17 cellular contexts compared by ENCODE assay signal in the genomic region with DNA sequence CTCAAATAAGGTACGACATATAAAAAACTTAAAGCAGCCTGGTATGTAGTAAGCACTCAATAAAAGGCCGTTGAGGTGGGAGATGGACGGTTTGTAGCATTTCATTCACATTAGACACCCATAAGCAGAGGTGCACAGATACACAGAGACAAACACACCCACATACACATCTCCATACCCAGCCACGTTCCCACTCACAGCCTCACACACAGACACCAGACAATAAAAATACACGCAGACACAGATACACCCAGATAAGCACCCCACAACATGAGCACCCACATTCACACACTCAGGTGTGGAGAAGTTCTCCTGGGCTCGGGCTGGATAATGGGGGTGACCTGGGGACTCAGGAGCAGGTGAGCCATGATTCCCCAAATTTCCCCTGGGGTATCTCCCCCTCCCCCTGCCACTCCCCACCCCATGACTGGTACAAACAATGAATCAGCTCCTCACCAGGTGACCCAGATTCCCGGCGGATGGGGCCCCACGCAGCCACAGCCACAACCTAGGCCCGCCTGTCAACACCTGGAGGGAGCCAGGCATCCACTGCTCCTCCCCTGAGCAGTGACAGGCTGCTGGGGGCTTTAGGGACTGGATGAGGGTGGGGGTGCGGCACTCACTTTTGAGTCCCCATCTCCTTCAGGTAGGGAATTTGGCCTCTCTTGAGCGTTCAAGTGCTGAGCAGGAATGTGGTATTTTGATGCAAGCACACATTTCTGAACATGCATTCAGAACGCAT. TPM values are rescaled to one million over a fixed set of nuclear protein-coding genes. Genes with fewer than 3 reads are reported as not detected.
DNase-seq lines count a peak whose midpoint lies in the region; ATAC-seq and TF ChIP-seq lines count a peak whose summit lies in the region.
"Had no signal": no experiment of that assay in that cellular context is flagged by ENCODE, and none has a peak within 500 bp of the region (broad histone marks: within the 10 kb centered on the region; RNA-seq: fewer than 3 reads in every experiment).

No MANE protein-coding gene starts in this region.

- H3K4me3 ChIP-seq in PC-9 (peak overlapping the region; percentile 63; the same call in 1 of the 2 replicates), iPS-15b (ENCODE audit: low read depth, low read length) (peak overlapping the region; percentile 66), skeletal muscle satellite cell (ENCODE audit: low read length) (peak overlapping the region; percentile 72)

- H3K9me3 ChIP-seq in PC-9 (ENCODE audit: insufficient read depth, low read depth) (no peaks in the 10 kb centered on the region), iPS-15b (ENCODE audit: control insufficient read depth, insufficient read depth, low read length) (no peaks in the 10 kb centered on the region), skeletal muscle satellite cell (replicated peaks; ENCODE audit: low read length) (no peaks in the 10 kb centered on the region)
- H3K9me3 ChIP-seq: heart right ventricle, right atrium auricular region, vagina had no signal

- H2AFZ ChIP-seq in PC-9 = no peak overlapping the region

- POLR2A ChIA-PET in PC-9 (lab: Charles Lee; ENCODE audit: unreplicated experiment) = interaction anchor here (0.6 kb wide), 1 partner anchor 15 kb away, joined by 5 read pairs; no protein-coding TSS in a partner anchor

- DNase-seq in activated T-cell treated with anti-CD3 and anti-CD28 coated beads, Interleukin-2, amount 50 U/mL, for 4 hours = no peak
- no peak for DNase-seq in activated T-cell treated with anti-CD3 and anti-CD28 coated beads for 4 hours
- no peak for DNase-seq in PC-9
- DNase-seq in HK-2 (ENCODE audit: unreplicated experiment) = no peak
- DNase-seq in activated CD4-positive, alpha-beta T cell treated with anti-CD3 and anti-CD28 coated beads for 4 hours = no peak
- DNase-seq in T-helper 9 cell = no peak
- DNase-seq: Calu3; erythroblast; GDM1; heart right ventricle; stimulated activated CD4-positive, alpha-beta T cell treated with anti-CD3 and anti-CD28 coated beads, Interleukin-4, amount 100 ng/mL, for 24 hours had no signal

- H3K4me3 Mint-ChIP-seq in activated T-cell treated with anti-CD3 and anti-CD28 coated beads, Interleukin-2, amount 50 U/mL, for 4 hours = peak overlapping the region; percentile 65

- H3K9ac ChIP-seq in iPS-15b (ENCODE audit: low read depth, low read length) (no peak overlapping the region), skeletal muscle satellite cell (ENCODE audit: low read depth, low read length) (no peak overlapping the region)

- CTCF ChIA-PET in PC-9 (lab: Charles Lee) = interaction anchor here (0.7 kb wide), 1 partner anchor 37 kb away, joined by 5 read pairs; no protein-coding TSS in a partner anchor

- H4K20me1 ChIP-seq in PC-9 (ENCODE audit: insufficient read depth) = no peaks in the 10 kb centered on the region

- H3K79me2 ChIP-seq in PC-9 (ENCODE audit: low read depth) = peaks cover 6% of the 10 kb centered on the region; the same call in 1 of the 2 replicates

- TF ChIP-seq CTCF in PC-9 (conservative IDR thresholded peaks at IDR 0.05) = no peak

- no peaks in the 10 kb centered on the region for H3K36me3 ChIP-seq in PC-9 (ENCODE audit: low read depth)
- H3K36me3 ChIP-seq in iPS-15b (ENCODE audit: control insufficient read depth, insufficient read depth, low read length) = no peaks in the 10 kb centered on the region
- H3K36me3 ChIP-seq in skeletal muscle satellite cell (ENCODE audit: insufficient read depth, low read length) = no peaks in the 10 kb centered on the region
- H3K36me3 ChIP-seq: heart right ventricle, right atrium auricular region, vagina had no signal

- peaks cover 7% of the 10 kb centered on the region; the same call in 1 of the 2 replicates for H3K27me3 ChIP-seq in PC-9 (ENCODE audit: insufficient read depth, low read depth)
- H3K27me3 ChIP-seq in iPS-15b (ENCODE audit: control insufficient read depth, insufficient read depth, low read length) = peaks cover 97% of the 10 kb centered on the region
- H3K27me3 ChIP-seq in skeletal muscle satellite cell (ENCODE audit: control insufficient read depth, insufficient read depth, low read length) = peaks cover 32% of the 10 kb centered on the region
- H3K27me3 ChIP-seq: vagina had no signal

- peaks cover 25% of the 10 kb centered on the region for H3K4me1 Mint-ChIP-seq in activated T-cell treated with anti-CD3 and anti-CD28 coated beads, Interleukin-2, amount 50 U/mL, for 4 hours (ENCODE audit: low read depth)

- H3K4me1 ChIP-seq in PC-9 (replicated peaks; ENCODE audit: insufficient read depth) = peaks cover 32% of the 10 kb centered on the region
- peaks cover 8% of the 10 kb centered on the region for H3K4me1 ChIP-seq in iPS-15b (ENCODE audit: control insufficient read depth, insufficient read depth, low read length)
- H3K4me1 ChIP-seq in skeletal muscle satellite cell (ENCODE audit: control insufficient read depth, insufficient read depth, low read length) = peaks cover 28% of the 10 kb centered on the region

- peaks cover 78% of the 10 kb centered on the region for H3K27me3 Mint-ChIP-seq in activated T-cell treated with anti-CD3 and anti-CD28 coated beads, Interleukin-2, amount 50 U/mL, for 4 hours (ENCODE audit: low read depth)

- no peaks in the 10 kb centered on the region for H3K9me2 ChIP-seq in PC-9 (ENCODE audit: insufficient read depth)

- H3K36me3 Mint-ChIP-seq in activated T-cell treated with anti-CD3 and anti-CD28 coated beads, Interleukin-2, amount 50 U/mL, for 4 hours (ENCODE audit: insufficient read depth) = no peaks in the 10 kb centered on the region

- no peak for ATAC-seq in activated T-cell treated with anti-CD3 and anti-CD28 coated beads, Interleukin-2, amount 50 U/mL, for 4 hours

- intact Hi-C loops in PC-9 (cut with micrococcal nuclease; ENCODE audit: unreplicated experiment) = loop anchor here (10.0 kb wide), 1 partner anchor 578 kb away; a partner anchor contains a TSS

- BruUV-seq in PC-9 (replicated peaks; lab: Mats Ljungman, UMichigan) = no TSS peak

- H3K4me2 ChIP-seq in PC-9 (peak overlapping the region; percentile 94), skeletal muscle satellite cell (ENCODE audit: low read length) (peak overlapping the region; percentile 83)

- no peak overlapping the region for H3K27ac ChIP-seq in PC-9
- H3K27ac ChIP-seq: right atrium auricular region, vagina had no signal

- no peaks in the 10 kb centered on the region for H3K9me3 Mint-ChIP-seq in activated T-cell treated with anti-CD3 and anti-CD28 coated beads, Interleukin-2, amount 50 U/mL, for 4 hours

- H3F3A ChIP-seq in PC-9 (ENCODE audit: insufficient read depth, low read depth) = peaks cover 10% of the 10 kb centered on the region

RNA-seq across cellular contexts. Expression of a gene that starts 2.7 kb away (rescaled TPM):
- total RNA-seq in activated T-cell treated with anti-CD3 and anti-CD28 coated beads, Interleukin-2, amount 50 U/mL, for 4 hours = under 1 TPM; 0.08 to 0.47 (median 0.25) TPM
- 1.2 and 2.0 TPM in 2 replicates for total RNA-seq in PC-9 (2021)
- total RNA-seq in skeletal muscle satellite cell (2012; rRNA removed) = under 0.01 TPM in 1 of 2 replicates, not detected in the other
- total RNA-seq: A673, Calu3, SK-MEL-5 had no signal

RNA-seq across cellular contexts. Expression of a gene that starts 23.4 kb away (rescaled TPM):
- 1 to 10 TPM in 1 of 3 donors, under 1 TPM in 2; 0.73 to 1.1 (median 0.99) TPM for total RNA-seq in activated T-cell treated with anti-CD3 and anti-CD28 coated beads, Interleukin-2, amount 50 U/mL, for 4 hours
- 6.2 and 8.8 TPM in 2 replicates for total RNA-seq in PC-9 (2021)
- total RNA-seq in skeletal muscle satellite cell (2012; rRNA removed) = not detected in 2 replicates
